ENCODE assay signal across 15 cellular contexts in the genomic region with DNA sequence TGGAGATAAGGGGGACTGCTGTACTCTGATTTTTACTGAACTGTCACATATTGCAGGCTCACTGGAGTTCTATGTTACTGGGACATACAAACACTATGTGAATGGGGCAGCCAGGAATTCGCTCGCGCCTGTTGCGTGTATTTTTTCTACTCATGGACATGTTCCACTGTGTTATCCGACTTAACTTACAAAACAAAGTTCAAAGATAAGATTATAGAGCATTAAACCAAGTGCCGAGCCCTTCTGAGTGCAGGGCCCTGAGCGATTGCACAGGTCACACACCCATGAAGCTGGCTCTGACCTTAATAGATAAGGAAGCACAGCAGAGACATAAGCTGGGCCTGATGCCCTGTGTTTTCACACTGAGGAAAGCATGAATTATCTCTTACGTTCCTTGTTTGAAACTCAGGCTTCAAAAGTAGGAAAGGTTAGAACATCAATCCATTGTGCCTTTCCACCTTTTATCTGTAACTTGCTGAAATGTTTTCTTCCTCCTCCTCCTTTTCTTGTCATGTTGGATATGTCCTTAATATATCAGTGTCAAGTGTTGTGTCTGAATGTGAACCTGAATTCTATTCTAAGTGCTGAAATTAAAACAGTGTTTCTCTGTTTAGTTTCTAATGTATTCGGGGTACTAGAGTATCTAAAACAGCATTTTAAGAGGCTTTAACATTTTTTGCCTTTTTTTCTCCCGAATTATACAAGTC.
DNase-seq lines count a peak whose midpoint lies in the region; ATAC-seq and TF ChIP-seq lines count a peak whose summit lies in the region.
"Had no signal": no experiment of that assay in that cellular context is flagged by ENCODE, and none has a peak within 500 bp of the region (broad histone marks: within the 10 kb centered on the region; RNA-seq: fewer than 3 reads in every experiment).

No MANE protein-coding gene starts in this region.

- no peaks in the 10 kb centered on the region for H4K20me1 ChIP-seq in GM23248 (ENCODE audit: insufficient read depth)

- H3K9me3 Mint-ChIP-seq in progenitor cell of endocrine pancreas (ENCODE audit: low read depth), result peaks cover 3% of the 10 kb centered on the region
- H3K9me3 Mint-ChIP-seq in activated naive CD4-positive, alpha-beta T cell treated with anti-CD3 and anti-CD28 coated beads, Interleukin-2, amount 50 U/mL, for 72 hours, result peaks cover 0 to 12% of the 10 kb centered on the region in 2 donors
- H3K9me3 Mint-ChIP-seq: T-cell had no signal

- peak overlapping the region; percentile 30; the same call in 1 of the 2 replicates for H3K27ac ChIP-seq in GM23248
- peak overlapping the region; percentile 55 for H3K27ac ChIP-seq in right cardiac atrium (ENCODE audit: low read length)
- H3K27ac ChIP-seq in breast epithelium, result no peak overlapping the region
- H3K27ac ChIP-seq: Peyer's patch, tibial nerve had no signal

- no peaks in the 10 kb centered on the region for H3K79me2 ChIP-seq in GM23248 (ENCODE audit: insufficient read depth)

- H3K4me1 ChIP-seq in GM23248 (ENCODE audit: insufficient read depth), result peaks cover 25% of the 10 kb centered on the region
- H3K4me1 ChIP-seq in right cardiac atrium (ENCODE audit: control insufficient read depth, insufficient read depth, low read length), result peaks cover 3% of the 10 kb centered on the region
- H3K4me1 ChIP-seq in breast epithelium, result no peaks in the 10 kb centered on the region

- H3K4me2 ChIP-seq in GM23248 (ENCODE audit: unreplicated experiment), result no peak overlapping the region

- no peaks in the 10 kb centered on the region for H3K36me3 ChIP-seq in GM23248 (ENCODE audit: low read depth)
- no peaks in the 10 kb centered on the region for H3K36me3 ChIP-seq in breast epithelium
- H3K36me3 ChIP-seq: Peyer's patch, tibial nerve had no signal

- ATAC-seq in right cardiac atrium, result peak; percentile 89 to 94
- no peak for ATAC-seq in activated naive CD4-positive, alpha-beta T cell treated with anti-CD3 and anti-CD28 coated beads, Interleukin-2, amount 50 U/mL, for 72 hours
- ATAC-seq: T-cell had no signal

- H3F3A ChIP-seq in GM23248 (ENCODE audit: insufficient read depth), result peaks cover 15% of the 10 kb centered on the region

- intact Hi-C loops in right cardiac atrium (cut with DNase I) (no loop called here), breast epithelium (cut with DNase I; ENCODE audit: low total_unique reads) (no loop called here)

- H3K27me3 Mint-ChIP-seq in progenitor cell of endocrine pancreas, result no peaks in the 10 kb centered on the region
- H3K27me3 Mint-ChIP-seq: T-cell had no signal

- H3K9ac ChIP-seq in GM23248, result no peak overlapping the region

- TF ChIP-seq CTCF in progenitor cell of endocrine pancreas (IDR thresholded peaks at IDR 0.05; ENCODE audit: unreplicated experiment) (no peak), breast epithelium (IDR thresholded peaks at IDR 0.05) (no peak)

- peak overlapping the region; percentile 37 for H3K27ac Mint-ChIP-seq in progenitor cell of endocrine pancreas
- H3K27ac Mint-ChIP-seq in activated naive CD4-positive, alpha-beta T cell treated with anti-CD3 and anti-CD28 coated beads, Interleukin-2, amount 50 U/mL, for 72 hours, result no peak overlapping the region
- H3K27ac Mint-ChIP-seq: T-cell had no signal

- no peaks in the 10 kb centered on the region for H3K36me3 Mint-ChIP-seq in progenitor cell of endocrine pancreas (ENCODE audit: insufficient read depth)
- H3K36me3 Mint-ChIP-seq in activated naive CD4-positive, alpha-beta T cell treated with anti-CD3 and anti-CD28 coated beads, Interleukin-2, amount 50 U/mL, for 72 hours, result peaks cover 0 to 6% of the 10 kb centered on the region in 2 donors
- H3K36me3 Mint-ChIP-seq: T-cell had no signal

- DNase-seq in GM23248 (no peak), amniotic epithelial cell (ENCODE audit: low read depth) (peak; percentile 11), right cardiac atrium (peak; percentile 19 to 71 (median 45)), progenitor cell of endocrine pancreas (ENCODE audit: low spot score, unreplicated experiment) (no peak), breast epithelium (ENCODE audit: low spot score in 2 of 2) (no peak)
- DNase-seq in stimulated activated naive CD4-positive, alpha-beta T cell treated with Interleukin-2 at 50 U/mL for 16 hours (lab: John Stamatoyannopoulos, UW), result no peak
- no peak for DNase-seq in activated naive CD4-positive, alpha-beta T cell treated with anti-CD3 and anti-CD28 coated beads, Interleukin-2, amount 50 U/mL, for 72 hours (ENCODE audit: low spot score in 2 of 2)
- DNase-seq in activated CD4-positive, alpha-beta T cell treated with anti-CD3 and anti-CD28 coated beads for 1 hour, result no peak
- DNase-seq: activated naive CD4-positive, alpha-beta T cell; AML-193; DMS 273 treated with DMSO at 0.1 percent for 48 hours; stimulated activated CD4-positive, alpha-beta T cell treated with anti-CD3 and anti-CD28 coated beads, Interleukin-2, amount 100 ng/mL, for 48 hours; T-cell had no signal

- no peak overlapping the region for H2AFZ ChIP-seq in GM23248

- no peaks in the 10 kb centered on the region for H3K9me2 ChIP-seq in GM23248 (ENCODE audit: insufficient read depth)

- no peak overlapping the region for H3K4me3 Mint-ChIP-seq in progenitor cell of endocrine pancreas (ENCODE audit: low read depth)
- H3K4me3 Mint-ChIP-seq: T-cell had no signal

- H3K27me3 ChIP-seq in GM23248 (replicated peaks; ENCODE audit: insufficient read depth), result peaks cover 5% of the 10 kb centered on the region; the same call in 1 of the 2 replicates
- H3K27me3 ChIP-seq in right cardiac atrium (ENCODE audit: control insufficient read depth, insufficient read depth), result no peaks in the 10 kb centered on the region
- H3K27me3 ChIP-seq in breast epithelium, result no peaks in the 10 kb centered on the region
- H3K27me3 ChIP-seq: Peyer's patch, tibial nerve had no signal

- H3K4me1 Mint-ChIP-seq in progenitor cell of endocrine pancreas (ENCODE audit: low read depth), result peaks cover 18% of the 10 kb centered on the region
- H3K4me1 Mint-ChIP-seq: T-cell had no signal

- in situ Hi-C loops in GM23248 (cut with MboI), result no loop called here

- H3K4me3 ChIP-seq in GM23248, result no peak overlapping the region
- H3K4me3 ChIP-seq in right cardiac atrium (ENCODE audit: low read length), result no peak overlapping the region
- H3K4me3 ChIP-seq in breast epithelium, result no peak overlapping the region
- H3K4me3 ChIP-seq: Peyer's patch, tibial nerve had no signal

- no peaks in the 10 kb centered on the region for H3K9me3 ChIP-seq in GM23248 (ENCODE audit: low read depth)
- no peaks in the 10 kb centered on the region for H3K9me3 ChIP-seq in right cardiac atrium (ENCODE audit: control insufficient read depth, low read length)
- no peaks in the 10 kb centered on the region for H3K9me3 ChIP-seq in breast epithelium
- H3K9me3 ChIP-seq: Peyer's patch, tibial nerve had no signal

- 88 to 90% methylated on average over 10 of the region's 10 CpGs for WGBS in GM23248 (ENCODE audit: low coverage in 1 of 2, low lambda C conversion rate in 2 of 2, missing lambda C conversion rate in 2 of 2), 2 experiments
- WGBS in right cardiac atrium, result 25% methylated on average over 10 of the region's 10 CpGs

- TF ChIP-seq POLR2A in breast epithelium (IDR thresholded peaks at IDR 0.05), result no peak

Comparison
In these comparisons a context has a peak if more than half of its experiments do, and no peak if none do; other contexts are left out.
1. DNase-seq: peak in amniotic epithelial cell (single experiment) and right cardiac atrium (3 of 3); none in GM23248 (single experiment), progenitor cell of endocrine pancreas (single experiment), stimulated activated naive CD4-positive, alpha-beta T cell treated with Interleukin-2 at 50 U/mL for 16 hours (single experiment), activated naive CD4-positive, alpha-beta T cell treated with anti-CD3 and anti-CD28 coated beads, Interleukin-2, amount 50 U/mL, for 72 hours (0 of 2), activated CD4-positive, alpha-beta T cell treated with anti-CD3 and anti-CD28 coated beads for 1 hour (single experiment) and breast epithelium (0 of 2).
2. H3K27ac ChIP-seq: peak in GM23248 (single experiment) and right cardiac atrium (single experiment); none in breast epithelium (0 of 2).
3. ATAC-seq: peak in right cardiac atrium (2 of 2); none in activated naive CD4-positive, alpha-beta T cell treated with anti-CD3 and anti-CD28 coated beads, Interleukin-2, amount 50 U/mL, for 72 hours (0 of 2).